Comparison of ENCODE assay signal across 10 cellular contexts in genomic region chr6:50850223-50850751, GRCh38. TPM values are rescaled to one million over a fixed set of nuclear protein-coding genes. Genes with fewer than 3 reads are reported as not detected.
DNase-seq lines count a peak whose midpoint lies in the region; TF ChIP-seq lines count a peak whose summit lies in the region.
"Had no signal": no experiment of that assay in that cellular context is flagged by ENCODE, and none has a peak within 500 bp of the region (broad histone marks: within the 10 kb centered on the region; RNA-seq: fewer than 3 reads in every experiment).

No MANE protein-coding gene starts in this region.

- peaks cover 11% of the 10 kb centered on the region for H3K27me3 Mint-ChIP-seq in MCF 10A (ENCODE audit: insufficient read depth, unreplicated experiment)

- no peaks in the 10 kb centered on the region for H3K4me1 ChIP-seq in testis
- H3K4me1 ChIP-seq in colonic mucosa: no peaks in the 10 kb centered on the region

- no peak for TF ChIP-seq POLR2A in testis (IDR thresholded peaks at IDR 0.05)

- CTCF ChIA-PET in MCF 10A (lab: Yijun Ruan, JAX): interaction anchor here (1.0 kb wide), 1 partner anchor 692 kb away, joined by 3 read pairs; no protein-coding TSS in a partner anchor

- H3K36me3 Mint-ChIP-seq in MCF 10A (ENCODE audit: insufficient read depth, unreplicated experiment): no peaks in the 10 kb centered on the region

- peak overlapping the region; percentile 43 for H3K4me3 ChIP-seq in brain microvascular endothelial cell (ENCODE audit: low read depth, low read length)
- peak overlapping the region; percentile 47 to 54 for H3K4me3 ChIP-seq in testis
- H3K4me3 ChIP-seq in colonic mucosa: no peak overlapping the region

- H3K36me3 ChIP-seq in brain microvascular endothelial cell (replicated peaks) (no peaks in the 10 kb centered on the region), testis (ENCODE audit: low read depth, missing control alignments) (no peaks in the 10 kb centered on the region), colonic mucosa (no peaks in the 10 kb centered on the region)

- no peak overlapping the region for H3K4me3 Mint-ChIP-seq in MCF 10A (ENCODE audit: unreplicated experiment)
- H3K4me3 Mint-ChIP-seq: activated naive CD8-positive, alpha-beta T cell treated with anti-CD3 and anti-CD28 coated beads, Interleukin-2, amount 50 U/mL, for 24 hours had no signal

- TF ChIP-seq CTCF in MCF 10A (IDR thresholded peaks at IDR 0.05; ENCODE audit: unreplicated experiment) (no peak), brain microvascular endothelial cell (IDR thresholded peaks at IDR 0.05; ENCODE audit: low read depth, low read length, missing control alignments) (no peak), testis (IDR thresholded peaks at IDR 0.05) (no peak), colonic mucosa (IDR thresholded peaks at IDR 0.05) (no peak)

- WGBS in testis, 2 donors: 1 to 2% methylated on average over 43 to 45 of the region's 45 CpGs

- peak; percentile 51 to 71 for DNase-seq in T47D (ENCODE audit: low read depth in 1 of 2, low spot score in 1 of 2)
- DNase-seq in MCF 10A (ENCODE audit: unreplicated experiment): no peak
- peak; percentile 18 for DNase-seq in brain microvascular endothelial cell
- DNase-seq in kidney tubule cell (ENCODE audit: low spot score): peak; percentile 91
- peak; percentile 71 for DNase-seq in testis
- no peak for DNase-seq in colonic mucosa
- no peak for DNase-seq in glomerular visceral epithelial cell (ENCODE audit: extremely low spot score)
- DNase-seq in midbrain (lab: John Stamatoyannopoulos, UW): no peak
- DNase-seq: activated naive CD8-positive, alpha-beta T cell treated with anti-CD3 and anti-CD28 coated beads, Interleukin-2, amount 50 U/mL, for 24 hours; NCI-H1436 had no signal

- H3K9me3 ChIP-seq in testis (no peaks in the 10 kb centered on the region), colonic mucosa (no peaks in the 10 kb centered on the region)

- H3K9me3 Mint-ChIP-seq in MCF 10A (ENCODE audit: unreplicated experiment): peaks cover 6% of the 10 kb centered on the region
- H3K9me3 Mint-ChIP-seq: activated naive CD8-positive, alpha-beta T cell treated with anti-CD3 and anti-CD28 coated beads, Interleukin-2, amount 50 U/mL, for 24 hours had no signal

- no peak overlapping the region for H3K27ac ChIP-seq in brain microvascular endothelial cell
- H3K27ac ChIP-seq in testis: no peak overlapping the region
- no peak overlapping the region for H3K27ac ChIP-seq in colonic mucosa

- in situ Hi-C loops in T47D (cut with HindIII; ENCODE audit: low pct_unique_long_range_greater_than_20kb, low sequenced_read_pairs): no loop called here
- in situ Hi-C loops in brain microvascular endothelial cell (cut with HindIII; ENCODE audit: low pct_ligation_motif_present, low sequenced_read_pairs): no loop called here

- no TSS peak for BruUV-seq in MCF 10A (replicated peaks; lab: Mats Ljungman, UMichigan)

- no peaks in the 10 kb centered on the region for H3K4me1 Mint-ChIP-seq in MCF 10A (ENCODE audit: insufficient read depth, unreplicated experiment)
- H3K4me1 Mint-ChIP-seq: activated naive CD8-positive, alpha-beta T cell treated with anti-CD3 and anti-CD28 coated beads, Interleukin-2, amount 50 U/mL, for 24 hours had no signal

- no peak overlapping the region for H3K9ac ChIP-seq in colonic mucosa (ENCODE audit: low read depth in 2 of 2, low read length in 2 of 2)

- H3K27me3 ChIP-seq in brain microvascular endothelial cell (replicated peaks) (peaks cover 19% of the 10 kb centered on the region), testis (no peaks in the 10 kb centered on the region), colonic mucosa (peaks cover 66% of the 10 kb centered on the region)

- POLR2A ChIA-PET in MCF 10A (lab: Yijun Ruan, JAX): no interaction called here

- intact Hi-C loops in MCF 10A (cut with micrococcal nuclease): no loop called here
- intact Hi-C loops in testis (cut with DNase I; ENCODE audit: low total_unique reads): no loop called here
- intact Hi-C loops in colonic mucosa (cut with DNase I): no loop called here

- H3K27ac Mint-ChIP-seq in MCF 10A (ENCODE audit: low read depth, unreplicated experiment): no peak overlapping the region
- H3K27ac Mint-ChIP-seq: activated naive CD8-positive, alpha-beta T cell treated with anti-CD3 and anti-CD28 coated beads, Interleukin-2, amount 50 U/mL, for 24 hours had no signal

RNA-seq across cellular contexts. Expression of gene TFAP2B, which starts 31.6 kb away (rescaled TPM):
- total RNA-seq in MCF 10A (2022): not detected in 2 replicates
- under 1 TPM; 0.19 to 0.24 TPM for total RNA-seq in testis
- 0.63 TPM for polyA plus RNA-seq in testis (ENCODE audit: insufficient read depth, low read depth, low replicate concordance)
- not detected for total RNA-seq in colonic mucosa

Comparison
In these comparisons a context has a peak if more than half of its experiments do, and no peak if none do; other contexts are left out.
1. DNase-seq: peak in T47D (2 of 2), brain microvascular endothelial cell (single experiment), kidney tubule cell (single experiment) and testis (single experiment); none in MCF 10A (single experiment), colonic mucosa (single experiment), glomerular visceral epithelial cell (single experiment) and midbrain (single experiment).